ENCODE assay signal across 9 cellular contexts in genomic region chr11:19903620-19904069, GRCh38.
DNase-seq lines count a peak whose midpoint lies in the region; ATAC-seq and TF ChIP-seq lines count a peak whose summit lies in the region.
"Had no signal": no experiment of that assay in that cellular context is flagged by ENCODE, and none has a peak within 500 bp of the region (broad histone marks: within the 10 kb centered on the region; RNA-seq: fewer than 3 reads in every experiment).

No MANE protein-coding gene starts in this region.

- H3K27ac ChIP-seq in HCT116 (ENCODE audit: low read depth, low read length) = no peak overlapping the region
- no peak overlapping the region for H3K27ac ChIP-seq in mesendoderm (ENCODE audit: low read depth, low read length)

- ATAC-seq in HCT116 (peak; percentile 90), GM18870 (IDR thresholded peaks at IDR 0.05; ENCODE audit: unreplicated experiment) (no peak)
- no peak for ATAC-seq in effector memory CD8-positive, alpha-beta T cell (replicated peaks)
- peak; percentile 63 to 66 for ATAC-seq in stimulated activated naive B cell treated with anti-CD40 and anti-IgM and Interleukin-4, amounts not matched to agents 10 μg/mL and 1 μg/mL and 100 μg/mL, for 72 hours (replicated peaks)
- ATAC-seq: T-cell had no signal

- no peaks in the 10 kb centered on the region for H3K36me3 Mint-ChIP-seq in effector memory CD8-positive, alpha-beta T cell (ENCODE audit: insufficient read depth)
- no peaks in the 10 kb centered on the region for H3K36me3 Mint-ChIP-seq in stimulated activated naive B cell treated with anti-CD40 and anti-IgM and Interleukin-4, amounts not matched to agents 10 μg/mL and 1 μg/mL and 100 μg/mL, for 72 hours
- H3K36me3 Mint-ChIP-seq: T-cell had no signal

- H3K4me3 ChIP-seq in HCT116 (replicated peaks in 1 of 2; ENCODE audit: low read depth in 1 of 2, low read length in 2 of 2) (no peak overlapping the region), mesendoderm (ENCODE audit: low read length) (no peak overlapping the region)

- POLR2A ChIA-PET in HCT116 (lab: Charles Lee) = no interaction called here

- no peaks in the 10 kb centered on the region for H3K9me3 Mint-ChIP-seq in effector memory CD8-positive, alpha-beta T cell
- no peaks in the 10 kb centered on the region for H3K9me3 Mint-ChIP-seq in stimulated activated naive B cell treated with anti-CD40 and anti-IgM and Interleukin-4, amounts not matched to agents 10 μg/mL and 1 μg/mL and 100 μg/mL, for 72 hours
- H3K9me3 Mint-ChIP-seq: T-cell had no signal

- no peaks in the 10 kb centered on the region for H3K4me1 Mint-ChIP-seq in effector memory CD8-positive, alpha-beta T cell (ENCODE audit: low read depth in 2 of 2)
- no peaks in the 10 kb centered on the region for H3K4me1 Mint-ChIP-seq in stimulated activated naive B cell treated with anti-CD40 and anti-IgM and Interleukin-4, amounts not matched to agents 10 μg/mL and 1 μg/mL and 100 μg/mL, for 72 hours
- H3K4me1 Mint-ChIP-seq: T-cell had no signal

- no peak overlapping the region for H3K23ac ChIP-seq in mesendoderm (ENCODE audit: low read length)

- no peaks in the 10 kb centered on the region for H3K9me3 ChIP-seq in HCT116 (ENCODE audit: control insufficient read depth in 1 of 2, insufficient read depth in 1 of 2, low read depth in 1 of 2, low read length in 2 of 2)

- H3K27me3 ChIP-seq in HCT116 (ENCODE audit: insufficient read depth, low read length) (no peaks in the 10 kb centered on the region), mesendoderm (ENCODE audit: insufficient read depth, low read length, poor library complexity) (no peaks in the 10 kb centered on the region)

- H2BK120ac ChIP-seq in mesendoderm (ENCODE audit: low read depth, low read length) = no peak overlapping the region

- intact Hi-C loops in HCT116 (cut with micrococcal nuclease) = loop anchor here (1.0 to 10.0 kb wide), 5 partner anchors 96 to 833 kb away; no protein-coding TSS in a partner anchor

- H3K9ac ChIP-seq in HCT116 (ENCODE audit: low read length) (no peak overlapping the region), mesendoderm (ENCODE audit: low read length) (no peak overlapping the region)

- no peaks in the 10 kb centered on the region for H3K79me2 ChIP-seq in HCT116 (ENCODE audit: insufficient read depth, low read length)
- H3K79me2 ChIP-seq in mesendoderm (ENCODE audit: control insufficient read depth, insufficient read depth, low read length) = no peaks in the 10 kb centered on the region

- H3K9me2 ChIP-seq in HCT116 (ENCODE audit: insufficient read depth) = no peaks in the 10 kb centered on the region

- peaks cover 3 to 4% of the 10 kb centered on the region in 2 experiments; a peak in 3 of 4 replicates for H3K4me1 ChIP-seq in HCT116 (ENCODE audit: control insufficient read depth in 1 of 2, insufficient read depth in 2 of 2, low read length in 2 of 2)
- H3K4me1 ChIP-seq in mesendoderm (ENCODE audit: control insufficient read depth, low read depth, low read length) = no peaks in the 10 kb centered on the region

- BruUV-seq in HCT116 (replicated peaks; lab: Mats Ljungman, UMichigan) = no TSS peak

- no peak overlapping the region for H4K5ac ChIP-seq in mesendoderm (ENCODE audit: low read length)

- H3K27me3 Mint-ChIP-seq in effector memory CD8-positive, alpha-beta T cell = no peaks in the 10 kb centered on the region
- H3K27me3 Mint-ChIP-seq in stimulated activated naive B cell treated with anti-CD40 and anti-IgM and Interleukin-4, amounts not matched to agents 10 μg/mL and 1 μg/mL and 100 μg/mL, for 72 hours = no peaks in the 10 kb centered on the region

- TF ChIP-seq RAD21 in HCT116 (IDR thresholded peaks at IDR 0.05; ENCODE audit: low read depth) = peak; percentile 85

- H3K4ac ChIP-seq in mesendoderm (ENCODE audit: low read depth, low read length) = no peak overlapping the region

- RAD21 ChIA-PET in HCT116 (lab: Charles Lee; ENCODE audit: low non-redundant PET in 1 of 2, low total read pairs in 2 of 2, uncharacterized antibody in 2 of 2, unreplicated experiment in 2 of 2) = interaction anchor here (0.6 to 1.8 kb wide), 8 partner anchors 79 to 346 kb away, joined by 3 to 5 read pairs (median 4); no protein-coding TSS in a partner anchor

- WGBS in mesendoderm (ENCODE audit: extremely low coverage, insufficient coverage, low lambda C conversion rate) = no CpG with 5 or more reads among the region's 1 CpG

- no peak for TF ChIP-seq POLR2A in HCT116 (IDR thresholded peaks at IDR 0.05; ENCODE audit: borderline replicate concordance, extremely low read depth, insufficient read depth, insufficient read length)

- no peaks in the 10 kb centered on the region for H4K20me1 ChIP-seq in HCT116 (ENCODE audit: insufficient read depth)

- no peak overlapping the region for H3K27ac Mint-ChIP-seq in effector memory CD8-positive, alpha-beta T cell
- no peak overlapping the region for H3K27ac Mint-ChIP-seq in stimulated activated naive B cell treated with anti-CD40 and anti-IgM and Interleukin-4, amounts not matched to agents 10 μg/mL and 1 μg/mL and 100 μg/mL, for 72 hours
- H3K27ac Mint-ChIP-seq: T-cell had no signal

- peak; percentile 73 to 85 (median 76); a peak in 5 of 6 replicates for TF ChIP-seq CTCF in HCT116 (IDR thresholded peaks at IDR 0.05 in 2 of 3, conservative IDR thresholded peaks at IDR 0.05 in 1 of 3; ENCODE audit: borderline replicate concordance in 1 of 3, insufficient read depth in 1 of 3, low read depth in 2 of 3, low read length in 2 of 3)

- no peaks in the 10 kb centered on the region for H3K79me1 ChIP-seq in mesendoderm (ENCODE audit: low read length)

- no peak overlapping the region for H2AFZ ChIP-seq in HCT116 (ENCODE audit: low read depth, low read length, poor library complexity, severe bottlenecking)

- DNase-seq in D341Med (ENCODE audit: low spot score) (peak; percentile 65), HCT116 (ENCODE audit: low read depth, low spot score) (peak; percentile 62), NCI-H2196 (lab: John Stamatoyannopoulos, UW; ENCODE audit: unreplicated experiment) (peak; percentile 74), mesendoderm (peak; percentile 80)
- DNase-seq in activated CD4-positive, alpha-beta T cell treated with anti-CD3 and anti-CD28 coated beads for 48 hours = peak; percentile 73
- peak; percentile 3 to 23 (median 5) for DNase-seq in effector memory CD8-positive, alpha-beta T cell
- DNase-seq in stimulated activated naive B cell treated with anti-CD40 and anti-IgM and Interleukin-4, amounts not matched to agents 10 μg/mL and 1 μg/mL and 100 μg/mL, for 72 hours = peak; percentile 17

- CTCF ChIA-PET in HCT116 (lab: Charles Lee) = interaction anchor here (0.6 to 3.6 kb wide), 19 partner anchors 8 to 832 kb away, joined by 3 to 51 read pairs (median 5); no protein-coding TSS in a partner anchor

- H3K56ac ChIP-seq in mesendoderm (ENCODE audit: low read length) = no peak overlapping the region

- H2AK5ac ChIP-seq in mesendoderm (ENCODE audit: low read length) = no peak overlapping the region

- H4K8ac ChIP-seq in mesendoderm (ENCODE audit: low read depth, low read length) = no peak overlapping the region

- H3K4me2 ChIP-seq in HCT116 (ENCODE audit: low read length) (peak overlapping the region; percentile 30; the same call in 1 of the 2 replicates), mesendoderm (ENCODE audit: low read length) (no peak overlapping the region)

- H3K4me3 Mint-ChIP-seq in effector memory CD8-positive, alpha-beta T cell = no peak overlapping the region
- H3K4me3 Mint-ChIP-seq in stimulated activated naive B cell treated with anti-CD40 and anti-IgM and Interleukin-4, amounts not matched to agents 10 μg/mL and 1 μg/mL and 100 μg/mL, for 72 hours = no peak overlapping the region
- H3K4me3 Mint-ChIP-seq: T-cell had no signal

- no peak overlapping the region for H2BK15ac ChIP-seq in mesendoderm (replicated peaks; ENCODE audit: low read depth)

- H3K36me3 ChIP-seq in HCT116 (ENCODE audit: control insufficient read depth in 1 of 2, insufficient read depth in 2 of 2, low read length in 2 of 2) (no peaks in the 10 kb centered on the region), mesendoderm (ENCODE audit: control insufficient read depth, insufficient read depth, low read length) (no peaks in the 10 kb centered on the region)

- no peak overlapping the region for H2BK5ac ChIP-seq in mesendoderm (ENCODE audit: low read length)

- H3K18ac ChIP-seq in mesendoderm (ENCODE audit: low read length) = no peak overlapping the region

TF ChIP-seq in HCT116, 20 proteins besides CTCF, POLR2A, EP300 and RAD21:
- TF ChIP-seq CBX3 (IDR thresholded peaks at IDR 0.05; ENCODE audit: low read depth) = no peak
- TF ChIP-seq EGR1 (IDR thresholded peaks at IDR 0.05; ENCODE audit: low read depth) = peak; percentile 50

Comparison
In these comparisons a context has a peak if more than half of its experiments do, and no peak if none do; other contexts are left out.
1. DNase-seq: peak in every context shown above with its lines; median percentile 80 in mesendoderm; 74 in NCI-H2196; 73 in activated CD4-positive, alpha-beta T cell treated with anti-CD3 and anti-CD28 coated beads for 48 hours; 65 in D341Med; 62 in HCT116; 17 in stimulated activated naive B cell treated with anti-CD40 and anti-IgM and Interleukin-4, amounts not matched to agents 10 μg/mL and 1 μg/mL and 100 μg/mL, for 72 hours; 5 in effector memory CD8-positive, alpha-beta T cell.
2. ATAC-seq: peak in HCT116 (single experiment) and stimulated activated naive B cell treated with anti-CD40 and anti-IgM and Interleukin-4, amounts not matched to agents 10 μg/mL and 1 μg/mL and 100 μg/mL, for 72 hours (2 of 2); none in effector memory CD8-positive, alpha-beta T cell (single experiment) and GM18870 (single experiment).